1 cellular context compared by ENCODE assay signal in genomic region chr20:50126662-50127061, GRCh38.
TF ChIP-seq lines count a peak whose summit lies in the region.

No MANE protein-coding gene starts in this region.

TF ChIP-seq in GM23338, 12 proteins besides CTCF, POLR2A, EP300 and RAD21 (continued from another document):
- TF ChIP-seq REST (IDR thresholded peaks at IDR 0.05; ENCODE audit: unreplicated experiment) (no peak), ZNF462 (CRISPR knock-in tag; IDR thresholded peaks at IDR 0.05) (no peak), ZNF114 (CRISPR knock-in tag; IDR thresholded peaks at IDR 0.05) (no peak)
